8 cellular contexts compared by ENCODE assay signal in genomic region chr22:20606041-20606783, GRCh38.
DNase-seq lines count a peak whose midpoint lies in the region; ATAC-seq and TF ChIP-seq lines count a peak whose summit lies in the region.

No MANE protein-coding gene starts in this region.

- no peaks in the 10 kb centered on the region for H3K27me3 ChIP-seq in prostate gland (replicated peaks; ENCODE audit: insufficient read depth)
- no peaks in the 10 kb centered on the region for H3K27me3 ChIP-seq in uterus

- ATAC-seq in HG03108 (IDR thresholded peaks at IDR 0.05; ENCODE audit: unreplicated experiment): no peak

- H3K4me3 ChIP-seq in fibroblast of villous mesenchyme (ENCODE audit: low read depth, low read length) (no peak overlapping the region), prostate gland (no peak overlapping the region), uterus (no peak overlapping the region)

- BruUV-seq in Calu3 (replicated peaks; lab: Mats Ljungman, UMichigan): no TSS peak

- intact Hi-C loops in Calu3 (cut with micrococcal nuclease; ENCODE audit: unreplicated experiment): loop anchor here (1.0 to 2.0 kb wide), 2 partner anchors 91 to 135 kb away; no protein-coding TSS in a partner anchor
- intact Hi-C loops in prostate gland (cut with DNase I): no loop called here
- intact Hi-C loops in uterus (cut with DNase I; ENCODE audit: low total_unique reads): no loop called here

- no peaks in the 10 kb centered on the region for H3K4me1 Mint-ChIP-seq in Calu3 (ENCODE audit: low read depth, unreplicated experiment)

- no peak overlapping the region for H3K27ac Mint-ChIP-seq in Calu3 (ENCODE audit: unreplicated experiment)

- H3K9me3 ChIP-seq in prostate gland (no peaks in the 10 kb centered on the region), uterus (no peaks in the 10 kb centered on the region)

- TF ChIP-seq POLR2A in prostate gland (IDR thresholded peaks at IDR 0.05): no peak
- TF ChIP-seq POLR2A in uterus (IDR thresholded peaks at IDR 0.05): no peak

- no peak overlapping the region for H3K4me3 Mint-ChIP-seq in Calu3 (ENCODE audit: low read depth, unreplicated experiment)

- TF ChIP-seq CTCF in Calu3 (IDR thresholded peaks at IDR 0.05; ENCODE audit: unreplicated experiment) (peak; percentile 87), fibroblast of villous mesenchyme (IDR thresholded peaks at IDR 0.05; ENCODE audit: insufficient read depth, low read depth, low read length) (peak; percentile 78), prostate gland (IDR thresholded peaks at IDR 0.05) (peak in 3 of 4 experiments; percentile 71 to 93 (median 83)), uterus (IDR thresholded peaks at IDR 0.05) (peak; percentile 5 to 48 (median 30))

- CTCF ChIA-PET in Calu3 (lab: Charles Lee): interaction anchor here (0.6 to 1.0 kb wide), 2 partner anchors 97 to 188 kb away, joined by 3 to 4 read pairs; no protein-coding TSS in a partner anchor

- WGBS in prostate gland: 31% methylated on average over 13 of the region's 13 CpGs

- H3K9me3 Mint-ChIP-seq in Calu3 (ENCODE audit: low read depth, unreplicated experiment): no peaks in the 10 kb centered on the region

- peaks cover 32% of the 10 kb centered on the region for H3K27me3 Mint-ChIP-seq in Calu3 (ENCODE audit: unreplicated experiment)

- no peaks in the 10 kb centered on the region for H3K36me3 Mint-ChIP-seq in Calu3 (ENCODE audit: insufficient read depth, unreplicated experiment)

- no peak overlapping the region for H3K27ac ChIP-seq in prostate gland
- no peak overlapping the region for H3K27ac ChIP-seq in uterus

- DNase-seq in Calu3: peak; percentile 86
- DNase-seq in HuH-7.5 (ENCODE audit: low spot score): peak; percentile 82
- peak; percentile 91 for DNase-seq in OCI-M1 (lab: John Stamatoyannopoulos, UW)
- peak; percentile 72 for DNase-seq in activated T-cell treated with anti-CD3 and anti-CD28 coated beads, Interleukin-2, amount 50 U/mL, for 1 hour
- DNase-seq in fibroblast of villous mesenchyme (ENCODE audit: low read depth): peak; percentile 66
- DNase-seq in prostate gland (ENCODE audit: low spot score): peak; percentile 93
- no peak for DNase-seq in uterus

- H3K36me3 ChIP-seq in prostate gland (no peaks in the 10 kb centered on the region), uterus (no peaks in the 10 kb centered on the region)

- H3K4me1 ChIP-seq in prostate gland (replicated peaks) (no peaks in the 10 kb centered on the region), uterus (no peaks in the 10 kb centered on the region)

Comparison
In these comparisons a context has a peak if more than half of its experiments do, and no peak if none do; other contexts are left out.
1. DNase-seq: peak in Calu3 (single experiment), HuH-7.5 (single experiment), OCI-M1 (single experiment), activated T-cell treated with anti-CD3 and anti-CD28 coated beads, Interleukin-2, amount 50 U/mL, for 1 hour (single experiment), fibroblast of villous mesenchyme (single experiment) and prostate gland (single experiment); none in uterus (0 of 2).
2. CTCF ChIP-seq: peak in every context shown above with its lines; median percentile 87 in Calu3; 83 in prostate gland; 78 in fibroblast of villous mesenchyme; 30 in uterus.